16 cellular contexts compared by ENCODE assay signal in genomic region chr3:172204716-172205115, GRCh38.
DNase-seq lines count a peak whose midpoint lies in the region; ATAC-seq and TF ChIP-seq lines count a peak whose summit lies in the region.
"Had no signal": no experiment of that assay in that cellular context is flagged by ENCODE, and none has a peak within 500 bp of the region (broad histone marks: within the 10 kb centered on the region; RNA-seq: fewer than 3 reads in every experiment).

No MANE protein-coding gene starts in this region.

- H3K27me3 Mint-ChIP-seq in natural killer cell (ENCODE audit: low read depth in 2 of 2) (no peaks in the 10 kb centered on the region), chondrocyte (ENCODE audit: low read depth) (no peaks in the 10 kb centered on the region), progenitor cell of endocrine pancreas (no peaks in the 10 kb centered on the region)
- H3K27me3 Mint-ChIP-seq in natural killer cell treated with Interleukin-12 subunit alpha and Interleukin-12 subunit beta and Interleukin-15 and Interleukin-18, amount 100 ng/mL, for 72 hours: no peaks in the 10 kb centered on the region
- H3K27me3 Mint-ChIP-seq: stimulated activated memory B cell treated with anti-CD40 and anti-IgM and Interleukin-4, amounts not matched to agents 10 μg/mL and 1 μg/mL and 100 μg/mL, for 72 hours had no signal

- peaks cover 3% of the 10 kb centered on the region in 2 donors for H3K9me3 Mint-ChIP-seq in natural killer cell
- H3K9me3 Mint-ChIP-seq in natural killer cell treated with Interleukin-12 subunit alpha and Interleukin-12 subunit beta and Interleukin-15 and Interleukin-18, amount 100 ng/mL, for 72 hours: peaks cover 6% of the 10 kb centered on the region
- no peaks in the 10 kb centered on the region for H3K9me3 Mint-ChIP-seq in chondrocyte (ENCODE audit: low read depth)
- H3K9me3 Mint-ChIP-seq in progenitor cell of endocrine pancreas (ENCODE audit: low read depth): no peaks in the 10 kb centered on the region

- intact Hi-C loops in natural killer cell (cut with micrococcal nuclease): no loop called here

- no peak for TF ChIP-seq POLR2A in GM18505 (IDR thresholded peaks at IDR 0.05; ENCODE audit: borderline replicate concordance, extremely low read depth, insufficient read depth, insufficient read length)

- H3K4me3 Mint-ChIP-seq in natural killer cell: no peak overlapping the region
- H3K4me3 Mint-ChIP-seq in natural killer cell treated with Interleukin-12 subunit alpha and Interleukin-12 subunit beta and Interleukin-15 and Interleukin-18, amount 100 ng/mL, for 72 hours: no peak overlapping the region
- no peak overlapping the region for H3K4me3 Mint-ChIP-seq in chondrocyte (ENCODE audit: unreplicated experiment)
- no peak overlapping the region for H3K4me3 Mint-ChIP-seq in progenitor cell of endocrine pancreas (ENCODE audit: low read depth)
- H3K4me3 Mint-ChIP-seq: stimulated activated memory B cell treated with anti-CD40 and anti-IgM and Interleukin-4, amounts not matched to agents 10 μg/mL and 1 μg/mL and 100 μg/mL, for 72 hours had no signal

- H3K4me1 Mint-ChIP-seq in natural killer cell (peaks cover 66% of the 10 kb centered on the region in 2 donors), chondrocyte (ENCODE audit: low read depth) (peaks cover 77% of the 10 kb centered on the region), progenitor cell of endocrine pancreas (ENCODE audit: low read depth) (peaks cover 49% of the 10 kb centered on the region)
- peaks cover 46 to 56% of the 10 kb centered on the region in 2 donors for H3K4me1 Mint-ChIP-seq in natural killer cell treated with Interleukin-12 subunit alpha and Interleukin-12 subunit beta and Interleukin-15 and Interleukin-18, amount 100 ng/mL, for 72 hours (ENCODE audit: low read depth in 2 of 2)
- H3K4me1 Mint-ChIP-seq: stimulated activated memory B cell treated with anti-CD40 and anti-IgM and Interleukin-4, amounts not matched to agents 10 μg/mL and 1 μg/mL and 100 μg/mL, for 72 hours had no signal

- peaks cover 7% of the 10 kb centered on the region for H3K36me3 Mint-ChIP-seq in natural killer cell
- H3K36me3 Mint-ChIP-seq in natural killer cell treated with Interleukin-12 subunit alpha and Interleukin-12 subunit beta and Interleukin-15 and Interleukin-18, amount 100 ng/mL, for 72 hours: peaks cover 26% of the 10 kb centered on the region
- H3K36me3 Mint-ChIP-seq in chondrocyte (ENCODE audit: low read depth): peaks cover 9% of the 10 kb centered on the region
- H3K36me3 Mint-ChIP-seq in progenitor cell of endocrine pancreas (ENCODE audit: insufficient read depth): peaks cover 12% of the 10 kb centered on the region

- no peak for DNase-seq in natural killer cell
- no peak for DNase-seq in natural killer cell treated with Interleukin-12 subunit alpha and Interleukin-12 subunit beta and Interleukin-15 and Interleukin-18, amount 100 ng/mL, for 72 hours (ENCODE audit: low spot score)
- no peak for DNase-seq in chondrocyte (ENCODE audit: low spot score)
- DNase-seq in progenitor cell of endocrine pancreas (ENCODE audit: low spot score, unreplicated experiment): no peak
- DNase-seq in hepatic stellate cell (ENCODE audit: low spot score): no peak
- DNase-seq in NCI-H526 treated with DMSO at 0.1 percent for 48 hours (lab: John Stamatoyannopoulos, UW): no peak
- DNase-seq: activated CD4-positive, alpha-beta T cell treated with anti-CD3 and anti-CD28 coated beads for 48 hours; activated CD8-positive, alpha-beta memory T cell treated with anti-CD3 and anti-CD28 coated beads, Interleukin-2, amount 50 U/mL, for 4 hours; EL; NCI-H2107; NCI-H774; posterior cingulate gyrus; SK-N-SH had no signal

- TF ChIP-seq CTCF in natural killer cell (IDR thresholded peaks at IDR 0.05) (no peak), chondrocyte (IDR thresholded peaks at IDR 0.05) (no peak), progenitor cell of endocrine pancreas (IDR thresholded peaks at IDR 0.05; ENCODE audit: unreplicated experiment) (no peak)

- ATAC-seq in natural killer cell (no peak), GM18505 (IDR thresholded peaks at IDR 0.05; ENCODE audit: unreplicated experiment) (no peak), HG03520 (IDR thresholded peaks at IDR 0.05; ENCODE audit: unreplicated experiment) (no peak)
- ATAC-seq in natural killer cell treated with Interleukin-12 subunit alpha and Interleukin-12 subunit beta and Interleukin-15 and Interleukin-18, amount 100 ng/mL, for 72 hours: no peak
- ATAC-seq: stimulated activated memory B cell treated with anti-CD40 and anti-IgM and Interleukin-4, amounts not matched to agents 10 μg/mL and 1 μg/mL and 100 μg/mL, for 72 hours had no signal

- H3K27ac Mint-ChIP-seq in natural killer cell (peak overlapping the region; percentile 63 to 77), chondrocyte (ENCODE audit: unreplicated experiment) (peak overlapping the region; percentile 98), progenitor cell of endocrine pancreas (peak overlapping the region; percentile 67)
- H3K27ac Mint-ChIP-seq in natural killer cell treated with Interleukin-12 subunit alpha and Interleukin-12 subunit beta and Interleukin-15 and Interleukin-18, amount 100 ng/mL, for 72 hours: peak overlapping the region in 1 of 2 donors; percentile 10
- H3K27ac Mint-ChIP-seq: stimulated activated memory B cell treated with anti-CD40 and anti-IgM and Interleukin-4, amounts not matched to agents 10 μg/mL and 1 μg/mL and 100 μg/mL, for 72 hours had no signal
